In the genomic region with DNA sequence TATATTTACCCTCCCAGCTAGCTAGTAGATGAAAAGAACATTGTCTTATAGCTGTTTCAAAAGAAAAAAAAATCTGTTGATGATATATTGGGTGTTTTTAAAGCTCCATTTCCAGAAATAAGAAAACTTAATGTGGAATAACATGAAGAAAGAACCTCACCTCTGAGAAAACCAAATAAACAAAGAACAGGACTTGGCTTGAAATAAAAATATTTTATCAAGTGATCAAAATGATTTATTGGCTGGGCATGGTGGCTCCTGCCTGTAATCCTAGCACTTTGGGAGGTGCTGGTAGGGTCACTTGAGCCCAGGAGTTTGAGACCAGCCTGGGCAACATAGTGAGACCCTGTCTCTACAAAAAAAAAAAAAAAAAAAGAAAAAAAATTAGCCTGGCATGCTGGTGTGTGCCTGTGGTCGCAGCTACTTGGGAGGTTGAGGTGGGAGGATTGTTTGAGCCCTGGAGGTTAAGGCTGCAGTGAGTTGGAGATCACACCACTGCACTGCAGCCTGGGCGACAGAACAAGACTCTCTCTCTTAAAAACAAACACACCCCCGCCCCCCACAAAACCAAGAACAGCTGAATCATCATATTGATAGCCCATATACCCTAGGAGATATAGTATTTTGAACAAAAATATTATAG, we compare ENCODE assay signal across 20 cellular contexts. TPM values are rescaled to one million over a fixed set of nuclear protein-coding genes. Genes with fewer than 3 reads are reported as not detected.
A peak's percentile ranks its signal among the peaks of the same experiment; 100 is the strongest.
DNase-seq lines count a peak whose midpoint lies in the region; ATAC-seq and TF ChIP-seq lines count a peak whose summit lies in the region.
"Had no signal": no experiment of that assay in that cellular context is flagged by ENCODE, and none has a peak within 500 bp of the region (broad histone marks: within the 10 kb centered on the region; RNA-seq: fewer than 3 reads in every experiment).

No MANE protein-coding gene starts in this region.

- H3K4me3 ChIP-seq in BLaER1 treated with 17β-estradiol and CSF1 and Interleukin-3, amounts not matched to agents 10 nM and 100 nM, result no peak overlapping the region
- H3K4me3 ChIP-seq in esophagus muscularis mucosa (no peak overlapping the region), sigmoid colon (no peak overlapping the region)
- H3K4me3 ChIP-seq: GM12878 had no signal

- TF ChIP-seq CTCF in esophagus muscularis mucosa (IDR thresholded peaks at IDR 0.05) (no peak), sigmoid colon (IDR thresholded peaks at IDR 0.05) (no peak)

- peak overlapping the region in 2 of 11 experiments; percentile 18 to 50; a peak in 3 of 22 replicates for H3K9ac ChIP-seq in BLaER1 treated with 17β-estradiol and CSF1 and Interleukin-3, amounts not matched to agents 10 nM and 100 nM

- no peaks in the 10 kb centered on the region for H3K27me3 ChIP-seq in BLaER1 treated with 17β-estradiol and CSF1 and Interleukin-3, amounts not matched to agents 10 nM and 100 nM
- H3K27me3 ChIP-seq in esophagus muscularis mucosa, result no peaks in the 10 kb centered on the region
- no peaks in the 10 kb centered on the region for H3K27me3 ChIP-seq in sigmoid colon

- 79% methylated on average over 3 of the region's 3 CpGs for WGBS in esophagus muscularis mucosa
- WGBS in sigmoid colon, 2 donors, result 77 to 88% methylated on average over 3 of the region's 3 CpGs

- TF ChIP-seq EP300 in esophagus muscularis mucosa (IDR thresholded peaks at IDR 0.05) (no peak), sigmoid colon (IDR thresholded peaks at IDR 0.05) (no peak)

- intact Hi-C loops in esophagus muscularis mucosa (cut with DNase I), result no loop called here
- intact Hi-C loops in sigmoid colon (cut with DNase I), result no loop called here

- no peaks in the 10 kb centered on the region; a peak in 1 of 22 replicates for H3K9me3 ChIP-seq in BLaER1 treated with 17β-estradiol and CSF1 and Interleukin-3, amounts not matched to agents 10 nM and 100 nM (replicated peaks in 1 of 11)
- H3K9me3 ChIP-seq in esophagus muscularis mucosa (no peaks in the 10 kb centered on the region), sigmoid colon (no peaks in the 10 kb centered on the region)

- H3K36me3 ChIP-seq in BLaER1 treated with 17β-estradiol and CSF1 and Interleukin-3, amounts not matched to agents 10 nM and 100 nM, result peaks cover 23 to 84% (median 62%) of the 10 kb centered on the region in 11 experiments
- H3K36me3 ChIP-seq in esophagus muscularis mucosa (no peaks in the 10 kb centered on the region), sigmoid colon (no peaks in the 10 kb centered on the region)

- peak overlapping the region in 1 of 11 experiments; percentile 8; a peak in 1 of 22 replicates for H3K27ac ChIP-seq in BLaER1 treated with 17β-estradiol and CSF1 and Interleukin-3, amounts not matched to agents 10 nM and 100 nM
- H3K27ac ChIP-seq in esophagus muscularis mucosa (replicated peaks in 1 of 4) (peak overlapping the region; percentile 49 to 72 (median 56)), sigmoid colon (peak overlapping the region in 3 of 4 donors; percentile 35 to 70 (median 63))

- TF ChIP-seq POLR2A in esophagus muscularis mucosa (IDR thresholded peaks at IDR 0.05; ENCODE audit: low read depth) (no peak), sigmoid colon (IDR thresholded peaks at IDR 0.05) (no peak)

- peaks cover 25 to 91% (median 48%) of the 10 kb centered on the region in 10 experiments for H3K4me1 ChIP-seq in BLaER1 treated with 17β-estradiol and CSF1 and Interleukin-3, amounts not matched to agents 10 nM and 100 nM
- H3K4me1 ChIP-seq in esophagus muscularis mucosa (peaks cover 21 to 41% (median 37%) of the 10 kb centered on the region in 4 donors), sigmoid colon (peaks cover 0 to 24% (median 19%) of the 10 kb centered on the region in 4 donors)

- DNase-seq in M059J (ENCODE audit: low read depth), result peak; percentile 31
- no peak for DNase-seq in esophagus muscularis mucosa (ENCODE audit: extremely low spot score)
- DNase-seq in sigmoid colon, result no peak
- no peak for DNase-seq in kidney tubule cell (ENCODE audit: low spot score)
- DNase-seq in activated CD8-positive, alpha-beta memory T cell treated with anti-CD3 and anti-CD28 coated beads, Interleukin-2, amount 50 U/mL, for 4 hours, result no peak
- DNase-seq: activated CD4-positive, alpha-beta memory T cell treated with anti-CD3 and anti-CD28 coated beads for 36 hours; activated naive CD4-positive, alpha-beta T cell treated with anti-CD3 and anti-CD28 coated beads for 36 hours; activated T-cell treated with anti-CD3 and anti-CD28 coated beads for 4 hours; CD8-positive, alpha-beta T cell; DMS53; effector CD4-positive, alpha-beta T cell; GOT3; NCI-H187 treated with DMSO at 0.1 percent for 48 hours; NCI-H226; NCI-H82; SIG-M5; stimulated activated CD8-positive, alpha-beta memory T cell treated with anti-CD3 and anti-CD28 coated beads, Interleukin-4, amount 100 ng/mL, for 48 hours had no signal

- peaks cover 81 to 96% (median 95%) of the 10 kb centered on the region in 11 experiments for H4K20me1 ChIP-seq in BLaER1 treated with 17β-estradiol and CSF1 and Interleukin-3, amounts not matched to agents 10 nM and 100 nM

- no peak for ATAC-seq in HG03039 (IDR thresholded peaks at IDR 0.05; ENCODE audit: unreplicated experiment)
- ATAC-seq: CD8-positive, alpha-beta T cell; GM12878 had no signal

- H3K4me2 ChIP-seq in BLaER1 treated with 17β-estradiol and CSF1 and Interleukin-3, amounts not matched to agents 10 nM and 100 nM, result peak overlapping the region in 7 of 11 experiments; percentile 2 to 66 (median 41); a peak in 8 of 22 replicates

RNA-seq across cellular contexts. Expression of gene RNF24, which starts 7.9 kb away (rescaled TPM):
- total RNA-seq in M059J (2014; rRNA removed; shearing (Covaris generic)), result 21.3 and 41.6 TPM in 2 replicates
- 10 to 100 TPM in 3 of 4 donors, 1 to 10 TPM in 1; 10.0 to 26.8 (median 18.0) TPM for total RNA-seq in esophagus muscularis mucosa
- total RNA-seq in sigmoid colon, result 10 to 100 TPM in 2 of 4 donors, 1 to 10 TPM in 2; 5.6 to 11.0 (median 9.9) TPM
- polyA plus RNA-seq in sigmoid colon, result 1 to 10 TPM in 2 of 3 donors, under 1 TPM in 1; 0.60 to 4.6 (median 1.4) TPM
